Comparison of ENCODE assay signal across 14 cellular contexts in genomic region chr11:125170001-125170405, GRCh38. TPM values are rescaled to one million over a fixed set of nuclear protein-coding genes. Genes with fewer than 3 reads are reported as not detected.
DNase-seq lines count a peak whose midpoint lies in the region; ATAC-seq, FAIRE-seq and TF ChIP-seq lines count a peak whose summit lies in the region.
"Had no signal": no experiment of that assay in that cellular context is flagged by ENCODE, and none has a peak within 500 bp of the region (broad histone marks: within the 10 kb centered on the region; RNA-seq: fewer than 3 reads in every experiment).

No MANE protein-coding gene starts in this region.

- DNase-seq in IMR-90 (peak; percentile 19), H1 (ENCODE audit: low read depth in 1 of 2, low spot score in 2 of 2) (no peak), left lung (no peak), smooth muscle cell (lab: John Stamatoyannopoulos, UW; ENCODE audit: unreplicated experiment) (no peak), SW 1271 (lab: John Stamatoyannopoulos, UW) (no peak), NCI-H187 (lab: John Stamatoyannopoulos, UW) (no peak)
- DNase-seq: activated CD8-positive, alpha-beta T cell treated with anti-CD3 and anti-CD28 coated beads for 36 hours; activated naive CD8-positive, alpha-beta T cell treated with anti-CD3 and anti-CD28 coated beads, Interleukin-2, amount 50 U/mL, for 24 hours; CD4-positive, CD25-positive, alpha-beta regulatory T cell; Kasumi-1; NCI-H510A treated with DMSO at 0.1 percent for 48 hours had no signal

- no CpG with 5 or more reads among the region's 8 CpGs for WGBS in IMR-90 (ENCODE audit: extremely low coverage in 2 of 2, insufficient read length in 1 of 2), 2 experiments
- WGBS in H1 (ENCODE audit: extremely low coverage in 1 of 2, insufficient coverage in 1 of 2, insufficient read length in 1 of 2, insufficient replicate concordance in 2 of 2, low coverage in 1 of 2, low lambda C conversion rate in 2 of 2, missing lambda C conversion rate in 1 of 2), 2 experiments = 64% methylated on average over 8 of the region's 8 CpGs; no CpG with 5 or more reads in 1 of the 2 experiments
- WGBS in smooth muscle cell (ENCODE audit: low lambda C conversion rate) = 21% methylated on average over 8 of the region's 8 CpGs

- POLR2A ChIA-PET in IMR-90 (lab: Charles Lee; ENCODE audit: unreplicated experiment) = no interaction called here
- POLR2A ChIA-PET in H1 (lab: Charles Lee; ENCODE audit: partially characterized antibody) = interaction anchor here (0.6 to 2.7 kb wide), 3 partner anchors 15 to 93 kb away, joined by 3 to 11 read pairs (median 3); no protein-coding TSS in a partner anchor

- H2AFZ ChIP-seq in IMR-90 (replicated peaks; ENCODE audit: low read length, poor library complexity) (peak overlapping the region; percentile 80), H1 (ENCODE audit: low read length) (peak overlapping the region; percentile 4; the same call in 1 of the 2 replicates), smooth muscle cell (ENCODE audit: low read depth) (no peak overlapping the region)

- peak overlapping the region; percentile 40; the same call in 1 of the 2 replicates for H2BK12ac ChIP-seq in H1 (ENCODE audit: low read depth, low read length)

- H3K18ac ChIP-seq in IMR-90 (ENCODE audit: low read depth, low read length) = peak overlapping the region; percentile 56; the same call in 1 of the 2 replicates
- H3K18ac ChIP-seq in H1 (ENCODE audit: extremely low read depth, low read length) = peak overlapping the region; percentile 17; the same call in 1 of the 2 replicates

- peak overlapping the region; percentile 30; the same call in 1 of the 2 replicates for H2AK5ac ChIP-seq in IMR-90 (ENCODE audit: low read depth, low read length)
- no peak overlapping the region; the same call in 1 of the 2 replicates for H2AK5ac ChIP-seq in H1 (ENCODE audit: low read depth, low read length)

- no peaks in the 10 kb centered on the region for H3K9me3 ChIP-seq in IMR-90 (ENCODE audit: control insufficient read depth, insufficient read depth, low read length)
- H3K9me3 ChIP-seq in H1 (ENCODE audit: insufficient read depth in 2 of 2, low read depth in 1 of 2, low read length in 1 of 2) = no peaks in the 10 kb centered on the region
- H3K9me3 ChIP-seq in left lung = no peaks in the 10 kb centered on the region
- no peaks in the 10 kb centered on the region for H3K9me3 ChIP-seq in smooth muscle cell (replicated peaks; ENCODE audit: low read depth)

- peak overlapping the region; percentile 42 to 75; a peak in 2 of 4 replicates for H4K8ac ChIP-seq in IMR-90 (ENCODE audit: low read depth in 2 of 2, low read length in 2 of 2)
- H4K8ac ChIP-seq in H1 (ENCODE audit: extremely low read depth, insufficient read depth, low read length) = no peak overlapping the region; the same call in 1 of the 2 replicates

- ATAC-seq in IMR-90 (ENCODE audit: low read depth) (peak; percentile 4; the same call in 1 of the 2 replicates), left lung (peak; percentile 15), GM18867 (IDR thresholded peaks at IDR 0.05; ENCODE audit: unreplicated experiment) (no peak), HG02973 (IDR thresholded peaks at IDR 0.05; ENCODE audit: unreplicated experiment) (no peak)
- ATAC-seq: activated CD8-positive, alpha-beta T cell treated with anti-CD3 and anti-CD28 coated beads for 36 hours; activated naive CD8-positive, alpha-beta T cell treated with anti-CD3 and anti-CD28 coated beads, Interleukin-2, amount 50 U/mL, for 24 hours; left colon had no signal

- peaks cover 8% of the 10 kb centered on the region for H3K9me1 ChIP-seq in IMR-90 (ENCODE audit: insufficient read depth, low read length)

- H3K9ac ChIP-seq in IMR-90 (ENCODE audit: low read depth, low read length) (peak overlapping the region; percentile 11; the same call in 1 of the 2 replicates), H1 (replicated peaks in 1 of 4; ENCODE audit: extremely low read depth in 1 of 4, low read depth in 3 of 4, low read length in 3 of 4) (no peak overlapping the region), smooth muscle cell (ENCODE audit: low read depth) (peak overlapping the region; percentile 43)

- peaks cover 0 to 16% of the 10 kb centered on the region in 2 experiments; a peak in 1 of 4 replicates for H3K79me1 ChIP-seq in IMR-90 (ENCODE audit: low read depth in 1 of 2, low read length in 2 of 2)
- no peaks in the 10 kb centered on the region for H3K79me1 ChIP-seq in H1 (ENCODE audit: low read depth, low read length)

- peak overlapping the region; percentile 67 for H3K4ac ChIP-seq in IMR-90 (ENCODE audit: low read depth, low read length)
- no peak overlapping the region for H3K4ac ChIP-seq in H1 (replicated peaks; ENCODE audit: insufficient read length, low read depth, low read length)

- in situ Hi-C loops in IMR-90 (cut with MboI; ENCODE audit: low sequenced_read_pairs) = no loop called here

- peaks cover 19% of the 10 kb centered on the region for H3K23me2 ChIP-seq in H1 (ENCODE audit: low read depth, low read length)

- no peaks in the 10 kb centered on the region for H4K20me1 ChIP-seq in IMR-90 (ENCODE audit: insufficient read depth, low read length)
- H4K20me1 ChIP-seq in H1 (replicated peaks in 1 of 2; ENCODE audit: control insufficient read depth in 1 of 2, insufficient read depth in 2 of 2, low read length in 2 of 2) = no peaks in the 10 kb centered on the region
- H4K20me1 ChIP-seq in smooth muscle cell (ENCODE audit: low read depth) = peaks cover 57% of the 10 kb centered on the region

- H3K36me3 ChIP-seq in IMR-90 (ENCODE audit: control insufficient read depth, insufficient read depth, low read length) (no peaks in the 10 kb centered on the region), H1 (ENCODE audit: control insufficient read depth in 2 of 4, insufficient read depth in 4 of 4, low read length in 3 of 4) (no peaks in the 10 kb centered on the region), left lung (no peaks in the 10 kb centered on the region), smooth muscle cell (ENCODE audit: low read depth) (no peaks in the 10 kb centered on the region)

- H2BK120ac ChIP-seq in IMR-90 (ENCODE audit: low read depth, low read length) (peak overlapping the region; percentile 70), H1 (replicated peaks; ENCODE audit: low read depth, low read length) (no peak overlapping the region)

- H3K79me2 ChIP-seq in H1 (ENCODE audit: control insufficient read depth in 1 of 2, insufficient read depth in 2 of 2, low read length in 2 of 2) (no peaks in the 10 kb centered on the region), smooth muscle cell (ENCODE audit: low read depth) (peaks cover 53% of the 10 kb centered on the region)

- H3K14ac ChIP-seq in IMR-90 (replicated peaks; ENCODE audit: low read depth, low read length) = 0 out of 2 replicates have a peak overlapping the region, but pooled peaks have one; percentile 67
- H3K14ac ChIP-seq in H1 (ENCODE audit: insufficient read length) = no peak overlapping the region

- TF ChIP-seq EP300 in H1 (IDR thresholded peaks at IDR 0.05; ENCODE audit: borderline replicate concordance in 1 of 2, low read depth in 2 of 2, low read length in 2 of 2) = no peak

- peak overlapping the region; percentile 38; the same call in 1 of the 2 replicates for H4K5ac ChIP-seq in IMR-90 (ENCODE audit: low read depth, low read length)
- H4K5ac ChIP-seq in H1 (ENCODE audit: insufficient read length, low read depth, low read length) = no peak overlapping the region

- H3K4me2 ChIP-seq in IMR-90 (ENCODE audit: low read depth, low read length) = peak overlapping the region; percentile 62; the same call in 1 of the 2 replicates
- H3K4me2 ChIP-seq in H1 (ENCODE audit: insufficient read depth in 1 of 2, low read depth in 2 of 2, low read length in 2 of 2) = peak overlapping the region; percentile 37 to 43; a peak in 3 of 4 replicates
- peak overlapping the region; percentile 95 for H3K4me2 ChIP-seq in smooth muscle cell

- H3K4me1 ChIP-seq in IMR-90 (ENCODE audit: control insufficient read depth, insufficient read depth, low read length) (peaks cover 19% of the 10 kb centered on the region), H1 (replicated peaks in 1 of 4; ENCODE audit: control insufficient read depth in 3 of 4, insufficient read depth in 4 of 4, low read length in 3 of 4) (peaks cover 19 to 50% (median 32%) of the 10 kb centered on the region in 4 experiments), left lung (peaks cover 0 to 18% of the 10 kb centered on the region in 2 donors), smooth muscle cell (ENCODE audit: low read depth) (peaks cover 41% of the 10 kb centered on the region)

- H3K23ac ChIP-seq in IMR-90 (ENCODE audit: low read depth, low read length) = peak overlapping the region; percentile 55; the same call in 1 of the 2 replicates
- no peak overlapping the region for H3K23ac ChIP-seq in H1 (ENCODE audit: insufficient read length)

- H3K56ac ChIP-seq in IMR-90 (ENCODE audit: extremely low read depth, insufficient read depth, low read length) (no peak overlapping the region), H1 (replicated peaks; ENCODE audit: insufficient read length, low read depth, low read length) (no peak overlapping the region)

- TF ChIP-seq POLR2A in IMR-90 (IDR thresholded peaks at IDR 0.05; ENCODE audit: low read depth, low read length) = no peak
- no peak for TF ChIP-seq POLR2A in H1 (IDR thresholded peaks at IDR 0.05; ENCODE audit: control extremely low read depth in 1 of 2, low read depth in 2 of 2, low read length in 2 of 2)

- 0 out of 2 replicates have a peak overlapping the region, but pooled peaks have one; percentile 34 for H4K91ac ChIP-seq in IMR-90 (ENCODE audit: insufficient read depth, low read depth, low read length)
- no peak overlapping the region for H4K91ac ChIP-seq in H1 (replicated peaks; ENCODE audit: insufficient read length, low read length)

- H2BK15ac ChIP-seq in IMR-90 (ENCODE audit: low read depth, low read length) (peak overlapping the region; percentile 50; the same call in 1 of the 3 replicates), H1 (ENCODE audit: low read length) (0 out of 2 replicates have a peak overlapping the region, but pooled peaks have one; percentile 65)

- H3K27ac ChIP-seq in IMR-90 (ENCODE audit: insufficient read depth, low read length) (peak overlapping the region; percentile 85; the same call in 1 of the 2 replicates), H1 (ENCODE audit: low read depth, low read length) (no peak overlapping the region), left lung (peak overlapping the region in 1 of 2 donors; percentile 70), smooth muscle cell (ENCODE audit: low read depth) (peak overlapping the region; percentile 77)

- H2BK5ac ChIP-seq in IMR-90 (ENCODE audit: low read depth, low read length, poor library complexity, severe bottlenecking) (no peak overlapping the region), H1 (ENCODE audit: low read depth, low read length) (peak overlapping the region; percentile 74; the same call in 1 of the 2 replicates)

- CTCF ChIA-PET in IMR-90 (lab: Yijun Ruan, JAX) = interaction anchor here (1.1 kb wide), 1 partner anchor 196 kb away, joined by 3 read pairs; no protein-coding TSS in a partner anchor
- CTCF ChIA-PET in H1 (lab: Charles Lee; ENCODE audit: partially characterized antibody) = interaction anchor here (0.7 to 13.4 kb wide), 12 partner anchors 10 to 253 kb away, joined by 3 to 123 read pairs (median 5); no protein-coding TSS in a partner anchor

- TF ChIP-seq RAD21 in IMR-90 (IDR thresholded peaks at IDR 0.05; ENCODE audit: low read length) (no peak), H1 (IDR thresholded peaks at IDR 0.05 in 1 of 2, conservative IDR thresholded peaks at IDR 0.05 in 1 of 2; ENCODE audit: low read depth in 2 of 2, low read length in 2 of 2) (no peak)

- dilution Hi-C loops in IMR-90 (cut with HindIII; ENCODE audit: low sequenced_read_pairs, unreplicated experiment) = no loop called here

- no peak for TF ChIP-seq CTCF in IMR-90 (conservative IDR thresholded peaks at IDR 0.05; ENCODE audit: low read depth, low read length)
- no peak for TF ChIP-seq CTCF in H1 (IDR thresholded peaks at IDR 0.05; ENCODE audit: control extremely low read depth in 1 of 3, insufficient read depth in 1 of 3, low read depth in 1 of 3, low read length in 3 of 3)
- no peak for TF ChIP-seq CTCF in left lung (IDR thresholded peaks at IDR 0.05)
- no peak for TF ChIP-seq CTCF in smooth muscle cell (IDR thresholded peaks at IDR 0.05; ENCODE audit: borderline replicate concordance, insufficient read depth, poor library complexity, severe bottlenecking)

- H2BK20ac ChIP-seq in IMR-90 (ENCODE audit: low read depth, low read length) = peak overlapping the region; percentile 32; the same call in 1 of the 2 replicates
- H2BK20ac ChIP-seq in H1 (ENCODE audit: low read length) = no peak overlapping the region

- BruUV-seq in IMR-90 (replicated peaks; lab: Mats Ljungman, UMichigan) = no TSS peak

- H2AK9ac ChIP-seq in IMR-90 (replicated peaks; ENCODE audit: low read depth, low read length, poor library complexity) = no peak overlapping the region

- H3K4me3 ChIP-seq in IMR-90 (ENCODE audit: insufficient read depth, low read depth, low read length) (no peak overlapping the region), H1 (ENCODE audit: extremely low read depth in 1 of 4, insufficient read depth in 2 of 4, low read depth in 3 of 4, low read length in 4 of 4) (peak overlapping the region in 1 of 4 experiments; percentile 7; a peak in 1 of 8 replicates), left lung (no peak overlapping the region), smooth muscle cell (no peak overlapping the region)

- FAIRE-seq in H1 (lab: Jason Lieb, UNC) = no peak

- intact Hi-C loops in IMR-90 (cut with micrococcal nuclease) (loop anchor here (1.0 kb wide), 1 partner anchor 93 kb away; no protein-coding TSS in a partner anchor), left lung (cut with DNase I) (no loop called here)

- H3K27me3 ChIP-seq in IMR-90 (ENCODE audit: control insufficient read depth, insufficient read depth, low read length) (peaks cover 2% of the 10 kb centered on the region; the same call in 1 of the 2 replicates), H1 (replicated peaks in 1 of 4; ENCODE audit: control insufficient read depth in 3 of 4, extremely low read depth in 1 of 4, insufficient read depth in 3 of 4, low read length in 3 of 4) (peaks cover 14 to 47% (median 41%) of the 10 kb centered on the region in 4 experiments), left lung (peaks cover 27 to 77% of the 10 kb centered on the region in 2 donors), smooth muscle cell (ENCODE audit: low read depth) (no peaks in the 10 kb centered on the region)

- H3F3A ChIP-seq in smooth muscle cell (ENCODE audit: low read depth) = peaks cover 8% of the 10 kb centered on the region

RNA-seq across cellular contexts. Expression of gene PKNOX2, which starts 5.5 kb away (rescaled TPM):
- total RNA-seq in IMR-90 (2012; rRNA removed) = 0.72 and 1.1 TPM in 2 replicates
- 1.7 and 2.3 TPM in 2 replicates for polyA plus RNA-seq in IMR-90 (2012; rRNA removed)
- 1.4 and 1.6 TPM in 2 replicates for polyA plus RNA-seq in IMR-90 (2012; cell fraction: cytosol; rRNA removed)
- polyA plus RNA-seq in IMR-90 (2012; cell fraction: nucleus; rRNA removed; ENCODE audit: low replicate concordance) = 1.7 and 2.4 TPM in 2 replicates
- 1.9 and 2.0 TPM in 2 replicates for total RNA-seq in H1 (2021; fragmentation: NEBNext Ultra II Directional; extraction: Animal tissue kit (Norgen Biotek cat#: 25700))
- 2.0 and 2.5 TPM in 2 replicates for polyA plus RNA-seq in H1 (2011; rRNA removed)
- 1.3 TPM for polyA plus RNA-seq in H1 (2011; cell fraction: cytosol; rRNA removed)
- 2.1 TPM for polyA plus RNA-seq in H1 (2011; cell fraction: nucleus; rRNA removed)
- 2.4 to 3.4 TPM (median 2.8 TPM) in 4 replicates for polyA plus RNA-seq in H1 (2012, experiment 1 of 2)
- 1.4 TPM for polyA plus RNA-seq in H1 (2012, experiment 2 of 2)
- 0.26 TPM for polyA plus RNA-seq in H1 (2013, experiment 1 of 2)
- 0.24 TPM for polyA plus RNA-seq in H1 (2013, experiment 2 of 2)
- polyA minus RNA-seq in H1 (2011; rRNA and poly(A)+ RNA removed) = 1.8 and 1.9 TPM in 2 replicates
- polyA minus RNA-seq in H1 (2011; cell fraction: cytosol; rRNA and poly(A)+ RNA removed) = 1.4 TPM
- polyA minus RNA-seq in H1 (2011; cell fraction: nucleus; rRNA and poly(A)+ RNA removed) = 5.6 TPM
- 10 to 100 TPM in 1 of 2 donors, 1 to 10 TPM in 1; 6.7 to 13.1 TPM for total RNA-seq in left lung
- 6.5 and 7.2 TPM in 2 replicates for total RNA-seq in smooth muscle cell
- 6.0 and 7.9 TPM in 2 replicates for polyA plus RNA-seq in smooth muscle cell
- total RNA-seq: activated CD8-positive, alpha-beta T cell treated with anti-CD3 and anti-CD28 coated beads for 36 hours; CD4-positive, CD25-positive, alpha-beta regulatory T cell had no signal
- polyA plus RNA-seq: CD4-positive, CD25-positive, alpha-beta regulatory T cell had no signal

RNA-seq across cellular contexts. Expression of gene TMEM218, which starts 58.6 kb away (rescaled TPM):
- 19.4 and 24.4 TPM in 2 replicates for total RNA-seq in IMR-90 (2012; rRNA removed)
- 17.7 and 23.0 TPM in 2 replicates for polyA plus RNA-seq in IMR-90 (2012; rRNA removed)
- 22.3 and 22.4 TPM in 2 replicates for polyA plus RNA-seq in IMR-90 (2012; cell fraction: cytosol; rRNA removed)
- polyA plus RNA-seq in IMR-90 (2012; cell fraction: nucleus; rRNA removed; ENCODE audit: low replicate concordance) = 16.7 and 47.5 TPM in 2 replicates
- 17.0 and 17.3 TPM in 2 replicates for total RNA-seq in H1 (2021; fragmentation: NEBNext Ultra II Directional; extraction: Animal tissue kit (Norgen Biotek cat#: 25700))
- 30.5 and 33.5 TPM in 2 replicates for polyA plus RNA-seq in H1 (2011; rRNA removed)
- polyA plus RNA-seq in H1 (2011; cell fraction: cytosol; rRNA removed) = 29.4 TPM
- polyA plus RNA-seq in H1 (2011; cell fraction: nucleus; rRNA removed) = 15.6 TPM
- 16.9 to 20.3 TPM (median 18.0 TPM) in 4 replicates for polyA plus RNA-seq in H1 (2012, experiment 1 of 2)
- polyA plus RNA-seq in H1 (2012, experiment 2 of 2) = 13.3 TPM
- polyA plus RNA-seq in H1 (2013, experiment 1 of 2) = 13.5 TPM
- polyA plus RNA-seq in H1 (2013, experiment 2 of 2) = 15.3 TPM
- 11.7 and 14.4 TPM in 2 replicates for polyA minus RNA-seq in H1 (2011; rRNA and poly(A)+ RNA removed)
- polyA minus RNA-seq in H1 (2011; cell fraction: cytosol; rRNA and poly(A)+ RNA removed) = 8.3 TPM
- 13.3 TPM for polyA minus RNA-seq in H1 (2011; cell fraction: nucleus; rRNA and poly(A)+ RNA removed)
- total RNA-seq in left lung = 10 to 100 TPM; 19.9 to 28.1 TPM
- total RNA-seq in smooth muscle cell = 22.1 and 24.5 TPM in 2 replicates
- 22.7 and 30.7 TPM in 2 replicates for polyA plus RNA-seq in smooth muscle cell

Comparison
In these comparisons a context has a peak if more than half of its experiments do, and no peak if none do; other contexts are left out.
1. ATAC-seq: peak in IMR-90 (single experiment) and left lung (single experiment); none in GM18867 (single experiment) and HG02973 (single experiment).
2. H3K4me2 ChIP-seq: peak in every context shown above with its lines; median percentile 95 in smooth muscle cell; 62 in IMR-90; 40 in H1.
3. H3K9ac ChIP-seq: peak in IMR-90 (single experiment) and smooth muscle cell (single experiment); none in H1 (0 of 4).